Comparison of ENCODE assay signal across 8 cellular contexts in genomic region chr16:89357460-89357859, GRCh38.
DNase-seq lines count a peak whose midpoint lies in the region; ATAC-seq and TF ChIP-seq lines count a peak whose summit lies in the region.

No MANE protein-coding gene starts in this region.

- WGBS in heart left ventricle, 4 donors, result 21 to 35% (median 27%) methylated on average over 12 of the region's 12 CpGs

- POLR2A ChIA-PET in HEK293 (lab: Yijun Ruan, JAX), result no interaction called here

- CTCF ChIA-PET in HEK293 (lab: Yijun Ruan, JAX), result interaction anchor here (0.7 kb wide), 1 partner anchor 51 kb away, joined by 3 read pairs; no protein-coding TSS in a partner anchor

- no peak for TF ChIP-seq POLR2A in heart left ventricle (IDR thresholded peaks at IDR 0.05)

- no peak for TF ChIP-seq CTCF in HEK293 (tag by site-specific recombination; IDR thresholded peaks at IDR 0.05)
- TF ChIP-seq CTCF in heart left ventricle (IDR thresholded peaks at IDR 0.05), result peak in 5 of 12 donors; percentile 7 to 30 (median 19)

- in situ Hi-C loops in ACHN (cut with HindIII; ENCODE audit: low pct_ligation_motif_present, low pct_unique_long_range_greater_than_20kb, low sequenced_read_pairs), result no loop called here

- H3K4me1 ChIP-seq in HEK293 (ENCODE audit: control insufficient read depth, insufficient read depth, low read length), result peaks cover 39% of the 10 kb centered on the region
- H3K4me1 ChIP-seq in heart left ventricle, result peaks cover 7 to 98% (median 92%) of the 10 kb centered on the region in 12 donors

- ATAC-seq in SK-N-SH treated with all-trans-retinoic acid at 6 μM for 48 hours (peak; percentile 54), heart left ventricle (peak; percentile 46 to 68 (median 61)), sciatic nerve (peak; percentile 73), GM21390 (IDR thresholded peaks at IDR 0.05; ENCODE audit: unreplicated experiment) (no peak)

- intact Hi-C loops in heart left ventricle (cut with DNase I), result loop anchor here in 1 of 10 donors (5.0 kb wide), 2 partner anchors 35 to 130 kb away; no protein-coding TSS in a partner anchor
- intact Hi-C loops in sciatic nerve (cut with DNase I), result no loop called here

- H3K4me3 ChIP-seq in HEK293 (ENCODE audit: low read depth, low read length) (no peak overlapping the region), heart left ventricle (peak overlapping the region in 1 of 12 donors; percentile 8)

- no peak overlapping the region for H3K27ac ChIP-seq in HEK293 (ENCODE audit: extremely low read depth, low read depth, low read length)
- H3K27ac ChIP-seq in heart left ventricle, result peak overlapping the region in 4 of 12 donors; percentile 4 to 59 (median 20)

- peaks cover 0 to 10% of the 10 kb centered on the region in 2 experiments; a peak in 1 of 3 replicates for H3K36me3 ChIP-seq in HEK293 (ENCODE audit: control insufficient read depth in 2 of 2, insufficient read depth in 1 of 2, low read length in 2 of 2)
- H3K36me3 ChIP-seq in heart left ventricle, result peaks cover 0 to 2% (median 0%) of the 10 kb centered on the region in 9 donors

- no peaks in the 10 kb centered on the region for H3K9me3 ChIP-seq in HEK293 (ENCODE audit: control insufficient read depth, insufficient read depth, low read depth, low read length)
- H3K9me3 ChIP-seq in heart left ventricle, result no peaks in the 10 kb centered on the region

- H3K27me3 ChIP-seq in heart left ventricle, result no peaks in the 10 kb centered on the region

- DNase-seq in heart left ventricle (peak in 3 of 5 donors; percentile 55 to 73 (median 68)), sciatic nerve (ENCODE audit: low spot score) (no peak), NCI-H345 (lab: John Stamatoyannopoulos, UW) (no peak), COLO668 (lab: John Stamatoyannopoulos, UW; ENCODE audit: unreplicated experiment) (no peak), ACHN (no peak)

TF ChIP-seq in HEK293, 187 proteins besides CTCF, POLR2A, EP300 and RAD21 (continues in another document):
- TF ChIP-seq PRDM10 (tag by site-specific recombination; IDR thresholded peaks at IDR 0.05), result peak; percentile 38
- TF ChIP-seq ZEB2 (tag by site-specific recombination; IDR thresholded peaks at IDR 0.05), result no peak
- TF ChIP-seq ZNF776 (tag by site-specific recombination; IDR thresholded peaks at IDR 0.05; ENCODE audit: borderline replicate concordance), result no peak
- TF ChIP-seq AEBP2 (tag by site-specific recombination; IDR thresholded peaks at IDR 0.05; ENCODE audit: borderline replicate concordance), result no peak
- no peak for TF ChIP-seq SP7 (tag by site-specific recombination; IDR thresholded peaks at IDR 0.05)

TF ChIP-seq in SK-N-SH treated with all-trans-retinoic acid at 6 μM for 48 hours, 23 proteins besides CTCF, POLR2A, EP300 and RAD21:
- TF ChIP-seq TOX (CRISPR knock-in tag; IDR thresholded peaks at IDR 0.05; ENCODE audit: borderline replicate concordance), result no peak
- TF ChIP-seq TCF4 (CRISPR knock-in tag; IDR thresholded peaks at IDR 0.05; ENCODE audit: borderline replicate concordance), result peak; percentile 36
- TF ChIP-seq SNAI2 (CRISPR knock-in tag; IDR thresholded peaks at IDR 0.05), result no peak
- no peak for TF ChIP-seq RARB (CRISPR knock-in tag; IDR thresholded peaks at IDR 0.05)
- no peak for TF ChIP-seq POU6F1 (CRISPR knock-in tag; IDR thresholded peaks at IDR 0.05; ENCODE audit: borderline replicate concordance, low read depth)
- no peak for TF ChIP-seq CSDC2 (CRISPR knock-in tag; IDR thresholded peaks at IDR 0.05)
- no peak for TF ChIP-seq CSRNP3 (CRISPR knock-in tag; IDR thresholded peaks at IDR 0.05)
- no peak for TF ChIP-seq ZFP30 (CRISPR knock-in tag; IDR thresholded peaks at IDR 0.05)

Comparison
In these comparisons a context has a peak if more than half of its experiments do, and no peak if none do; other contexts are left out.
1. DNase-seq: peak in heart left ventricle (3 of 5); none in sciatic nerve (single experiment), NCI-H345 (single experiment), COLO668 (single experiment) and ACHN (single experiment).